9 cellular contexts compared by ENCODE assay signal in genomic region chr1:65207317-65207716, GRCh38.
A peak's percentile ranks its signal among the peaks of the same experiment; 100 is the strongest.
DNase-seq lines count a peak whose midpoint lies in the region; ATAC-seq lines count a peak whose summit lies in the region.
"Had no signal": no experiment of that assay in that cellular context is flagged by ENCODE, and none has a peak within 500 bp of the region (broad histone marks: within the 10 kb centered on the region; RNA-seq: fewer than 3 reads in every experiment).

No MANE protein-coding gene starts in this region.

- peak; percentile 40 for ATAC-seq in GM18867 (IDR thresholded peaks at IDR 0.05; ENCODE audit: unreplicated experiment)
- peak; percentile 71 for ATAC-seq in HG02623 (IDR thresholded peaks at IDR 0.05; ENCODE audit: unreplicated experiment)
- peak; percentile 38 for ATAC-seq in HG03575 (IDR thresholded peaks at IDR 0.05; ENCODE audit: extremely low read depth, insufficient number of reproducible peaks, low FRiP score, unreplicated experiment)

- DNase-seq in AG20443 (ENCODE audit: low spot score) (peak; percentile 21), NCI-H1092 treated with DMSO at 0.1 percent for 48 hours (lab: John Stamatoyannopoulos, UW) (no peak), NCI-H524 treated with DMSO at 0.1 percent for 48 hours (lab: John Stamatoyannopoulos, UW) (no peak), NCI-H2107 treated with DMSO at 0.1 percent for 48 hours (lab: John Stamatoyannopoulos, UW; ENCODE audit: unreplicated experiment) (no peak), NCI-H1417 treated with DMSO at 0.1 percent for 48 hours (lab: John Stamatoyannopoulos, UW) (no peak)
- DNase-seq: CD4-positive, alpha-beta T cell had no signal
